In genomic region chr13:112606125-112607001, GRCh38 we compare ENCODE assay signal across 8 cellular contexts. TPM values are rescaled to one million over a fixed set of nuclear protein-coding genes. Genes with fewer than 3 reads are reported as not detected.
DNase-seq lines count a peak whose midpoint lies in the region; ATAC-seq lines count a peak whose summit lies in the region.

No MANE protein-coding gene starts in this region.

- H3K9me3 Mint-ChIP-seq in activated T-helper 2 cell treated with anti-CD3 and anti-CD28 coated beads, Interferon-gamma antibody, Interleukin-2, Interleukin-4, amounts not matched to agents 10 μg/mL and 5 μg/mL and 100 μg/mL, durations not matched to agents 14 hours and 24 hours and 36 hours: no peaks in the 10 kb centered on the region
- H3K9me3 Mint-ChIP-seq in natural killer cell treated with Interleukin-12 subunit alpha and Interleukin-12 subunit beta and Interleukin-15 and Interleukin-18, amount 100 ng/mL, for 72 hours: no peaks in the 10 kb centered on the region

- H3K36me3 Mint-ChIP-seq in activated T-helper 2 cell treated with anti-CD3 and anti-CD28 coated beads, Interferon-gamma antibody, Interleukin-2, Interleukin-4, amounts not matched to agents 10 μg/mL and 5 μg/mL and 100 μg/mL, durations not matched to agents 14 hours and 24 hours and 36 hours (ENCODE audit: low read depth): no peaks in the 10 kb centered on the region
- H3K36me3 Mint-ChIP-seq in natural killer cell treated with Interleukin-12 subunit alpha and Interleukin-12 subunit beta and Interleukin-15 and Interleukin-18, amount 100 ng/mL, for 72 hours: no peaks in the 10 kb centered on the region

- peaks cover 10% of the 10 kb centered on the region for H3K4me1 Mint-ChIP-seq in activated T-helper 2 cell treated with anti-CD3 and anti-CD28 coated beads, Interferon-gamma antibody, Interleukin-2, Interleukin-4, amounts not matched to agents 10 μg/mL and 5 μg/mL and 100 μg/mL, durations not matched to agents 14 hours and 24 hours and 36 hours (ENCODE audit: low read depth)
- peaks cover 6 to 7% of the 10 kb centered on the region in 2 donors for H3K4me1 Mint-ChIP-seq in natural killer cell treated with Interleukin-12 subunit alpha and Interleukin-12 subunit beta and Interleukin-15 and Interleukin-18, amount 100 ng/mL, for 72 hours (ENCODE audit: low read depth in 2 of 2)

- H3K4me3 Mint-ChIP-seq in activated T-helper 2 cell treated with anti-CD3 and anti-CD28 coated beads, Interferon-gamma antibody, Interleukin-2, Interleukin-4, amounts not matched to agents 10 μg/mL and 5 μg/mL and 100 μg/mL, durations not matched to agents 14 hours and 24 hours and 36 hours (ENCODE audit: low read depth): peak overlapping the region; percentile 78
- peak overlapping the region; percentile 86 for H3K4me3 Mint-ChIP-seq in natural killer cell treated with Interleukin-12 subunit alpha and Interleukin-12 subunit beta and Interleukin-15 and Interleukin-18, amount 100 ng/mL, for 72 hours

- intact Hi-C loops in activated T-helper 2 cell treated with anti-CD3 and anti-CD28 coated beads, Interferon-gamma antibody, Interleukin-2, Interleukin-4, amounts not matched to agents 10 μg/mL and 5 μg/mL and 100 μg/mL, durations not matched to agents 14 hours and 24 hours and 36 hours (cut with micrococcal nuclease): loop anchor here (2.0 to 10.0 kb wide), 3 partner anchors 18 to 534 kb away; partner anchors contain the start of gene TUBGCP3

- H3K27me3 Mint-ChIP-seq in activated T-helper 2 cell treated with anti-CD3 and anti-CD28 coated beads, Interferon-gamma antibody, Interleukin-2, Interleukin-4, amounts not matched to agents 10 μg/mL and 5 μg/mL and 100 μg/mL, durations not matched to agents 14 hours and 24 hours and 36 hours (ENCODE audit: low read depth): peaks cover 37% of the 10 kb centered on the region
- peaks cover 15 to 29% of the 10 kb centered on the region in 2 donors for H3K27me3 Mint-ChIP-seq in natural killer cell treated with Interleukin-12 subunit alpha and Interleukin-12 subunit beta and Interleukin-15 and Interleukin-18, amount 100 ng/mL, for 72 hours

- no peak overlapping the region for H3K27ac Mint-ChIP-seq in activated T-helper 2 cell treated with anti-CD3 and anti-CD28 coated beads, Interferon-gamma antibody, Interleukin-2, Interleukin-4, amounts not matched to agents 10 μg/mL and 5 μg/mL and 100 μg/mL, durations not matched to agents 14 hours and 24 hours and 36 hours
- H3K27ac Mint-ChIP-seq in natural killer cell treated with Interleukin-12 subunit alpha and Interleukin-12 subunit beta and Interleukin-15 and Interleukin-18, amount 100 ng/mL, for 72 hours: peak overlapping the region in 1 of 2 donors; percentile 39

- H3K4me3 ChIP-seq in Jurkat, Clone E6-1 (ENCODE audit: low read length): peak overlapping the region; percentile 53

- DNase-seq in DMS79 treated with DMSO at 0.1 percent for 48 hours (lab: John Stamatoyannopoulos, UW): peak; percentile 98
- peak; percentile 50 for DNase-seq in Jurkat, Clone E6-1 (ENCODE audit: low read depth, low spot score)
- peak; percentile 89 for DNase-seq in RPMI8226
- DNase-seq in activated T-helper 2 cell treated with anti-CD3 and anti-CD28 coated beads, Interferon-gamma antibody, Interleukin-2, Interleukin-4, amounts not matched to agents 10 μg/mL and 5 μg/mL and 100 μg/mL, durations not matched to agents 14 hours and 24 hours and 36 hours (ENCODE audit: low spot score): peak; percentile 80
- DNase-seq in fibroblast of peridontal ligament (ENCODE audit: extremely low read depth): peak; percentile 81
- DNase-seq in natural killer cell treated with Interleukin-12 subunit alpha and Interleukin-12 subunit beta and Interleukin-15 and Interleukin-18, amount 100 ng/mL, for 72 hours (ENCODE audit: low spot score): peak; percentile 92
- peak; percentile 62 to 81 (median 76) for DNase-seq in stimulated activated naive CD4-positive, alpha-beta T cell (lab: John Stamatoyannopoulos, UW)

- peak; percentile 100 for ATAC-seq in GM21717 (IDR thresholded peaks at IDR 0.05; ENCODE audit: unreplicated experiment)
- ATAC-seq in natural killer cell treated with Interleukin-12 subunit alpha and Interleukin-12 subunit beta and Interleukin-15 and Interleukin-18, amount 100 ng/mL, for 72 hours: peak; percentile 100

RNA-seq across cellular contexts. Expression of gene TUBGCP3, which starts 18.4 kb away (rescaled TPM):
- 48.1 TPM for polyA plus RNA-seq in Jurkat, Clone E6-1 (2012; ENCODE audit: insufficient read depth, insufficient read length)
- total RNA-seq in activated T-helper 2 cell treated with anti-CD3 and anti-CD28 coated beads, Interferon-gamma antibody, Interleukin-2, Interleukin-4, amounts not matched to agents 10 μg/mL and 5 μg/mL and 100 μg/mL, durations not matched to agents 14 hours and 24 hours and 36 hours: 63.0 and 66.4 TPM in 2 replicates
- 10 to 100 TPM; 46.7 to 86.3 TPM for total RNA-seq in natural killer cell treated with Interleukin-12 subunit alpha and Interleukin-12 subunit beta and Interleukin-15 and Interleukin-18, amount 100 ng/mL, for 72 hours

Comparison
In these comparisons a context has a peak if more than half of its experiments do, and no peak if none do; other contexts are left out.
1. Peak in every context shown above with its lines: DNase-seq, ATAC-seq and H3K4me3 ChIP-seq.